ENCODE assay signal across 27 cellular contexts in genomic region chr1:178354816-178355215, GRCh38.
"Had no signal": no experiment of that assay in that cellular context is flagged by ENCODE, and none has a peak within 500 bp of the region (broad histone marks: within the 10 kb centered on the region; RNA-seq: fewer than 3 reads in every experiment).

No MANE protein-coding gene starts in this region.

- H3K27me3 ChIP-seq: brain microvascular endothelial cell, gastroesophageal sphincter had no signal

- H3K4me3 Mint-ChIP-seq: activated CD4-positive, alpha-beta memory T cell treated with anti-CD3 and anti-CD28 coated beads, Interleukin-2, amount 10 ng/mL, durations not matched to agents 7 days and 5 days; activated CD4-positive, alpha-beta T cell treated with anti-CD3 and anti-CD28 coated beads, Interleukin-2, amount 10 ng/mL, durations not matched to agents 24 days and 14 days; activated naive CD8-positive, alpha-beta T cell treated with anti-CD3 and anti-CD28 coated beads, Interleukin-2, amount 50 U/mL, for 24 hours; memory B cell; naive thymus-derived CD4-positive, alpha-beta T cell; neural crest cell; stimulated activated memory B cell treated with anti-CD40 and anti-IgM and Interleukin-4, amounts not matched to agents 10 μg/mL and 1 μg/mL and 100 μg/mL, for 72 hours; type B pancreatic cell had no signal

- H3K27me3 Mint-ChIP-seq: activated CD4-positive, alpha-beta memory T cell treated with anti-CD3 and anti-CD28 coated beads, Interleukin-2, amount 10 ng/mL, durations not matched to agents 7 days and 5 days; activated CD4-positive, alpha-beta T cell treated with anti-CD3 and anti-CD28 coated beads, Interleukin-2, amount 10 ng/mL, durations not matched to agents 24 days and 14 days; activated naive CD8-positive, alpha-beta T cell treated with anti-CD3 and anti-CD28 coated beads, Interleukin-2, amount 50 U/mL, for 24 hours; type B pancreatic cell had no signal

- H3K4me1 Mint-ChIP-seq: activated CD4-positive, alpha-beta memory T cell treated with anti-CD3 and anti-CD28 coated beads, Interleukin-2, amount 10 ng/mL, durations not matched to agents 7 days and 5 days; activated CD4-positive, alpha-beta T cell treated with anti-CD3 and anti-CD28 coated beads, Interleukin-2, amount 10 ng/mL, durations not matched to agents 24 days and 14 days; activated naive CD8-positive, alpha-beta T cell treated with anti-CD3 and anti-CD28 coated beads, Interleukin-2, amount 50 U/mL, for 24 hours; memory B cell; naive thymus-derived CD4-positive, alpha-beta T cell; stimulated activated memory B cell treated with anti-CD40 and anti-IgM and Interleukin-4, amounts not matched to agents 10 μg/mL and 1 μg/mL and 100 μg/mL, for 72 hours had no signal

- ATAC-seq: activated CD4-positive, CD25-positive, alpha-beta regulatory T cell treated with anti-CD3 and anti-CD28 coated beads, Interleukin-2, amount 50 U/mL, for 24 hours; activated naive CD8-positive, alpha-beta T cell treated with anti-CD3 and anti-CD28 coated beads, Interleukin-2, amount 50 U/mL, for 24 hours; gastroesophageal sphincter; mucosa of descending colon; naive thymus-derived CD4-positive, alpha-beta T cell; sciatic nerve; stimulated activated memory B cell treated with anti-CD40 and anti-IgM and Interleukin-4, amounts not matched to agents 10 μg/mL and 1 μg/mL and 100 μg/mL, for 72 hours had no signal

- H3K36me3 ChIP-seq: brain microvascular endothelial cell, gastroesophageal sphincter had no signal

- H3K27ac ChIP-seq: brain microvascular endothelial cell, gastroesophageal sphincter had no signal

- H3K9me3 Mint-ChIP-seq: activated CD4-positive, alpha-beta memory T cell treated with anti-CD3 and anti-CD28 coated beads, Interleukin-2, amount 10 ng/mL, durations not matched to agents 7 days and 5 days had no signal

- DNase-seq: activated CD4-positive, alpha-beta memory T cell treated with anti-CD3 and anti-CD28 coated beads, Interleukin-2, amount 10 ng/mL, durations not matched to agents 7 days and 5 days; activated CD4-positive, alpha-beta T cell treated with anti-CD3 and anti-CD28 coated beads, Interleukin-2, amount 10 ng/mL, durations not matched to agents 24 days and 14 days; activated effector memory CD4-positive, alpha-beta T cell treated with anti-CD3 and anti-CD28 coated beads, Interleukin-2, amount 50 U/mL, for 16 hours; activated naive CD4-positive, alpha-beta T cell treated with anti-CD3 and anti-CD28 coated beads, Interleukin-2, amount 50 U/mL, for 16 hours; activated naive CD8-positive, alpha-beta T cell treated with anti-CD3 and anti-CD28 coated beads, Interleukin-2, amount 50 U/mL, for 24 hours; activated T-cell treated with anti-CD3 and anti-CD28 coated beads for 4 hours; anterior cingulate cortex; brain microvascular endothelial cell; caudate nucleus; dermis blood vessel endothelial cell; effector CD8-positive, alpha-beta T cell; head of caudate nucleus; hypothalamus; mucosa of descending colon; naive thymus-derived CD4-positive, alpha-beta T cell; occipital lobe; posterior cingulate gyrus; stimulated activated CD4-positive, alpha-beta T cell treated with anti-CD3 and anti-CD28 coated beads, Interleukin-15, amount 100 ng/mL, for 24 hours; T-helper 2 cell had no signal

- H3K27ac Mint-ChIP-seq: activated CD4-positive, alpha-beta memory T cell treated with anti-CD3 and anti-CD28 coated beads, Interleukin-2, amount 10 ng/mL, durations not matched to agents 7 days and 5 days; activated CD4-positive, alpha-beta T cell treated with anti-CD3 and anti-CD28 coated beads, Interleukin-2, amount 10 ng/mL, durations not matched to agents 24 days and 14 days; activated naive CD8-positive, alpha-beta T cell treated with anti-CD3 and anti-CD28 coated beads, Interleukin-2, amount 50 U/mL, for 24 hours; memory B cell; naive thymus-derived CD4-positive, alpha-beta T cell; stimulated activated memory B cell treated with anti-CD40 and anti-IgM and Interleukin-4, amounts not matched to agents 10 μg/mL and 1 μg/mL and 100 μg/mL, for 72 hours; type B pancreatic cell had no signal

- H3K4me3 ChIP-seq: gastroesophageal sphincter, mucosa of descending colon, smooth muscle cell had no signal

- H3K4me1 ChIP-seq: gastroesophageal sphincter had no signal
